In the genomic region with DNA sequence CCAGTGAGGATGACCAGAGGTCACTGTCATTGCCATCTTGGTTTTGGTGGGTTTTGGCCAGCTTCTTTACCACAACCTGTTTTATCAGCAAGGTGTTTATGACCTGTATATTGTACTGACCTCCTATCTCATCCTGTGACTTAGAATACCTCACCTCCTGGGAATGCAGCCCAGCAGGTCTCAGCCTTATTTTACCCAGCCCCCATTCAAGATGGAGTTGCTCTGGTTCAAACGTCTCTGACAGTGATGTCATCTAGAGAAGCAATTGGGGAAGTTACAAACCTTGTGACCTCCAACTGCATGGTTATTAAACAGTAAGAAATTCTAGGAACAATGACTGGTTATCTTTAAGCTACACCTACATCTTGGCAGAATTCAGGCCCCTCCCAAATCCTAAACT, we compare ENCODE assay signal across 5 cellular contexts. TPM values are rescaled to one million over a fixed set of nuclear protein-coding genes. Genes with fewer than 3 reads are reported as not detected.
"Had no signal": no experiment of that assay in that cellular context is flagged by ENCODE, and none has a peak within 500 bp of the region (broad histone marks: within the 10 kb centered on the region; RNA-seq: fewer than 3 reads in every experiment).

No MANE protein-coding gene starts in this region.

RNA-seq across cellular contexts. Expression of gene INHBA, which starts 48.1 kb away (rescaled TPM):
- total RNA-seq: activated CD4-positive, alpha-beta memory T cell treated with anti-CD3 and anti-CD28 coated beads, Interleukin-2, amount 10 ng/mL, durations not matched to agents 7 days and 5 days; activated CD4-positive, alpha-beta T cell treated with anti-CD3 and anti-CD28 coated beads, Interleukin-2, amount 10 ng/mL, durations not matched to agents 7 days and 5 days; activated naive CD8-positive, alpha-beta T cell treated with anti-CD3 and anti-CD28 coated beads, Interleukin-2, amount 10 ng/mL, durations not matched to agents 7 days and 5 days; endodermal cell; T-helper 2 cell treated with Interferon-gamma antibody and Interleukin-4, amounts not matched to agents 100 ng/mL and 5 ng/mL, for 36 hours had no signal
